23 cellular contexts compared by ENCODE assay signal in genomic region chr21:39463308-39463707, GRCh38. TPM values are rescaled to one million over a fixed set of nuclear protein-coding genes. Genes with fewer than 3 reads are reported as not detected.
"Had no signal": no experiment of that assay in that cellular context is flagged by ENCODE, and none has a peak within 500 bp of the region (broad histone marks: within the 10 kb centered on the region; RNA-seq: fewer than 3 reads in every experiment).

No MANE protein-coding gene starts in this region.

- DNase-seq: IMR-90; Karpas-422; KG1; MG63; NCI-H1092 treated with DMSO at 0.1 percent for 48 hours; NCI-H1436; NCI-H187; NCI-H2029; NCI-H2081 treated with DMSO at 0.1 percent for 48 hours; NCI-H2171; NCI-H226; NCI-H446; NCI-H510A; NCI-H524 treated with DMSO at 0.1 percent for 48 hours; NCI-H69; NCI-H774; NK-92 treated with Interleukin-12 subunit alpha and Interleukin-12 subunit beta, amount 100 ng/mL, for 24 hours; PC-3; SHP77; SK-N-SH had no signal

- ATAC-seq: HepG2, Panc1, PC-3 had no signal

- H3K4me3 ChIP-seq: MG63 had no signal

- H3K36me3 ChIP-seq: MG63 had no signal

- H3K27ac ChIP-seq: RWPE1 had no signal

- H3K9me3 ChIP-seq: MG63, SK-N-SH had no signal

- H3K27me3 ChIP-seq: MG63 had no signal

RNA-seq across cellular contexts. Expression of gene SH3BGR, which starts 11.5 kb away (rescaled TPM):
- total RNA-seq: HepG2 had no signal
